8 cellular contexts compared by ENCODE assay signal in the genomic region with DNA sequence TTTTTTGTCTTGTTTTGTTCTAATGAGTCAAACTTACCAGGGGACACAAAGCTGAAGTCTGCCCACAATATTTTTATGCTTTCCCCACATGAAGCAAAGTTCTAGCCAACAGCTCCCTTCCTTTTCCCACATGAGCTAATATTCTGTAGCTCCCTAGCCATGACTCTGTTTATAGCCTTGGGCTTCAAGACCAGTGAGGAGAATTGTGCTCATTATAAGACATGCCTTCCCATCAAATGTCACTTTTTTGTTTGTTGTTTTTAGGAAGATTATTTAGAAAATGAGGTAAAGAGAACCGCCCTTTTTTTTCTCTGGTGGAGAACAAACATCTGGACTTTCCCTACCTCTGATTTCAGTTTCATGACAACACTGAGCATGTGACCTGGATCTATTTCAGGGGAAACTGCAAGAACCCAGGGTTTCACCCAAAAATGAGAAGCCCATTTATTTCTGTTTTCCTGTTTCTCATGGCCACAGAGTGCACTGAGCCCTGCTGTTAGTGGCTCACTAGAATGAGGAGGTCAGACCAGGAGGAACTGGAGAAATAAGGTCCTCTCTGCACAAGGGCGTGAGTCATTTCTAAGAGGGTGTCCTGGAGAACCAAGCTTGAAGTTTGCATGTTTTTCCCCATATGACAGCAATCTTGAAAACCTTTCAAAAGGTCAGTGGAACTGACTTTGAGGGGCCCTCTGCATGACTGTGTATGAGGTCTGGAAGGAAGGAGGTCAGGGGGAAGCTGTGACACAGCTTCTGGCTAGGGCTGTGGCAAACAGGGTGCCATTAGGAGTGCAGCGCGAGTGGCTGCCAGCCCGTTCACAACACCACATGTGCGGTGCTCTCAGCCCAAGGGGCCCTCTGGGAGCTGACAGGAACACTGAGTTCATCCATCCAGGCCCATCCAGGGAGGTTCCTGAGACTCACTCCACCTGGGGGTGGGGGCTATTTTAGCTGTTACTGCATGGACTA. TPM values are rescaled to one million over a fixed set of nuclear protein-coding genes. Genes with fewer than 3 reads are reported as not detected.
DNase-seq lines count a peak whose midpoint lies in the region; ATAC-seq, FAIRE-seq and TF ChIP-seq lines count a peak whose summit lies in the region.

No MANE protein-coding gene starts in this region.

- TF ChIP-seq POLR2A in IMR-90 (IDR thresholded peaks at IDR 0.05; ENCODE audit: low read depth, low read length) = no peak

- TF ChIP-seq RAD21 in IMR-90 (IDR thresholded peaks at IDR 0.05; ENCODE audit: low read length) = no peak

- H3K18ac ChIP-seq in IMR-90 (ENCODE audit: low read depth, low read length) = no peak overlapping the region

- H3K9me3 ChIP-seq in IMR-90 (ENCODE audit: control insufficient read depth, insufficient read depth, low read length) = no peaks in the 10 kb centered on the region
- no peaks in the 10 kb centered on the region for H3K9me3 ChIP-seq in psoas muscle

- no peak for DNase-seq in GM18507 (ENCODE audit: extremely low spot score, insufficient read length, low read depth)
- DNase-seq in IMR-90 = peak; percentile 62
- DNase-seq in coronary artery (ENCODE audit: low spot score) = peak; percentile 85
- peak; percentile 74 to 87 for DNase-seq in psoas muscle
- DNase-seq in NCI-H1092 (lab: John Stamatoyannopoulos, UW) = no peak
- DNase-seq in DMS114 treated with DMSO at 0.1 percent for 48 hours (lab: John Stamatoyannopoulos, UW; ENCODE audit: unreplicated experiment) = no peak
- DNase-seq in GOT3 (lab: John Stamatoyannopoulos, UW) = no peak

- H3K4ac ChIP-seq in IMR-90 (ENCODE audit: low read depth, low read length) = peak overlapping the region; percentile 3; the same call in 1 of the 2 replicates

- H2AFZ ChIP-seq in IMR-90 (replicated peaks; ENCODE audit: low read length, poor library complexity) = no peak overlapping the region

- H3K4me3 ChIP-seq in IMR-90 (ENCODE audit: insufficient read depth, low read depth, low read length) = no peak overlapping the region
- no peak overlapping the region for H3K4me3 ChIP-seq in coronary artery
- no peak overlapping the region for H3K4me3 ChIP-seq in psoas muscle

- no peak overlapping the region for H2BK15ac ChIP-seq in IMR-90 (ENCODE audit: low read depth, low read length)

- peaks cover 6% of the 10 kb centered on the region; the same call in 1 of the 2 replicates for H3K9me1 ChIP-seq in IMR-90 (ENCODE audit: insufficient read depth, low read length)

- no peak overlapping the region for H2BK120ac ChIP-seq in IMR-90 (ENCODE audit: low read depth, low read length)

- CTCF ChIA-PET in IMR-90 (lab: Yijun Ruan, JAX) = interaction anchor here (0.6 kb wide), 1 partner anchor 811 kb away, joined by 4 read pairs; no protein-coding TSS in a partner anchor

- no peak overlapping the region for H4K8ac ChIP-seq in IMR-90 (ENCODE audit: low read depth in 2 of 2, low read length in 2 of 2)

- H3K14ac ChIP-seq in IMR-90 (replicated peaks; ENCODE audit: low read depth, low read length) = no peak overlapping the region

- H2AK5ac ChIP-seq in IMR-90 (ENCODE audit: low read depth, low read length) = no peak overlapping the region

- FAIRE-seq in GM18507 (lab: Jason Lieb, UNC) = peak; percentile 99

- no peak overlapping the region for H2AK9ac ChIP-seq in IMR-90 (replicated peaks; ENCODE audit: low read depth, low read length, poor library complexity)

- no peak overlapping the region for H4K5ac ChIP-seq in IMR-90 (ENCODE audit: low read depth, low read length)

- no peak overlapping the region for H3K23ac ChIP-seq in IMR-90 (ENCODE audit: low read depth, low read length)

- no peak overlapping the region for H4K91ac ChIP-seq in IMR-90 (ENCODE audit: insufficient read depth, low read depth, low read length)

- H4K20me1 ChIP-seq in IMR-90 (ENCODE audit: insufficient read depth, low read length) = no peaks in the 10 kb centered on the region

- intact Hi-C loops in IMR-90 (cut with micrococcal nuclease) (loop anchor here (5.0 kb wide), 1 partner anchor 41 kb away; no protein-coding TSS in a partner anchor), psoas muscle (cut with DNase I) (no loop called here)

- ATAC-seq in GM21526 (IDR thresholded peaks at IDR 0.05; ENCODE audit: low FRiP score, unreplicated experiment) (peak; percentile 80), IMR-90 (ENCODE audit: low read depth) (peak; percentile 70), psoas muscle (peak; percentile 57 to 76 (median 72))

- in situ Hi-C loops in IMR-90 (cut with MboI; ENCODE audit: low sequenced_read_pairs) = no loop called here

- H3K4me2 ChIP-seq in IMR-90 (ENCODE audit: low read depth, low read length) = no peak overlapping the region; the same call in 1 of the 2 replicates

- BruUV-seq in IMR-90 (replicated peaks; lab: Mats Ljungman, UMichigan) = no TSS peak

- no peak overlapping the region for H3K9ac ChIP-seq in IMR-90 (ENCODE audit: low read depth, low read length)

- peaks cover 3 to 5% of the 10 kb centered on the region in 2 experiments; a peak in 3 of 4 replicates for H3K79me1 ChIP-seq in IMR-90 (ENCODE audit: low read depth in 1 of 2, low read length in 2 of 2)

- H3K27me3 ChIP-seq in IMR-90 (ENCODE audit: control insufficient read depth, insufficient read depth, low read length) (no peaks in the 10 kb centered on the region), psoas muscle (ENCODE audit: insufficient read depth in 3 of 3, low read length in 2 of 3) (peaks cover 0 to 3% (median 0%) of the 10 kb centered on the region in 3 donors)

- 17% methylated on average over 1 of the region's 6 CpGs; no CpG with 5 or more reads in 1 of the 2 experiments for WGBS in IMR-90 (ENCODE audit: extremely low coverage in 2 of 2, insufficient read length in 1 of 2), 2 experiments
- WGBS in psoas muscle, 3 donors = 29 to 50% (median 33%) methylated on average over 6 of the region's 6 CpGs

- TF ChIP-seq CTCF in IMR-90 (conservative IDR thresholded peaks at IDR 0.05; ENCODE audit: low read depth, low read length) = no peak
- no peak for TF ChIP-seq CTCF in coronary artery (IDR thresholded peaks at IDR 0.05)
- no peak for TF ChIP-seq CTCF in psoas muscle (IDR thresholded peaks at IDR 0.05)

- H3K36me3 ChIP-seq in IMR-90 (ENCODE audit: control insufficient read depth, insufficient read depth, low read length) = no peaks in the 10 kb centered on the region
- H3K36me3 ChIP-seq in psoas muscle (ENCODE audit: insufficient read depth in 1 of 2, low read depth in 1 of 2) = no peaks in the 10 kb centered on the region

- no peak overlapping the region for H3K56ac ChIP-seq in IMR-90 (ENCODE audit: extremely low read depth, insufficient read depth, low read length)

- POLR2A ChIA-PET in IMR-90 (lab: Charles Lee; ENCODE audit: unreplicated experiment) = no interaction called here

- H3K4me1 ChIP-seq in IMR-90 (ENCODE audit: control insufficient read depth, insufficient read depth, low read length) (peaks cover 14% of the 10 kb centered on the region), psoas muscle (no peaks in the 10 kb centered on the region)

- H2BK20ac ChIP-seq in IMR-90 (ENCODE audit: low read depth, low read length) = no peak overlapping the region

- H2BK5ac ChIP-seq in IMR-90 (ENCODE audit: low read depth, low read length, poor library complexity, severe bottlenecking) = peak overlapping the region; percentile 5

- peak overlapping the region; percentile 63; the same call in 1 of the 2 replicates for H3K27ac ChIP-seq in IMR-90 (ENCODE audit: insufficient read depth, low read length)
- peak overlapping the region in 1 of 2 donors; percentile 63 for H3K27ac ChIP-seq in coronary artery
- peak overlapping the region; percentile 46 for H3K27ac ChIP-seq in psoas muscle

- dilution Hi-C loops in IMR-90 (cut with HindIII; ENCODE audit: low sequenced_read_pairs, unreplicated experiment) = no loop called here

TF ChIP-seq in IMR-90, 13 proteins besides CTCF, POLR2A, EP300 and RAD21:
- no peak for TF ChIP-seq RFX5 (IDR thresholded peaks at IDR 0.05; ENCODE audit: low read depth, low read length)
- no peak for TF ChIP-seq SMC3 (IDR thresholded peaks at IDR 0.05; ENCODE audit: low read depth, low read length)
- TF ChIP-seq MAZ (IDR thresholded peaks at IDR 0.05; ENCODE audit: borderline replicate concordance, low read depth, low read length) = no peak
- no peak for TF ChIP-seq CEBPB (IDR thresholded peaks at IDR 0.05; ENCODE audit: low read depth, low read length)
- no peak for TF ChIP-seq RCOR1 (IDR thresholded peaks at IDR 0.05; ENCODE audit: insufficient replicate concordance, low read length)
- no peak for TF ChIP-seq MXI1 (IDR thresholded peaks at IDR 0.05; ENCODE audit: borderline replicate concordance, low read depth, low read length)
- TF ChIP-seq NFE2L2 (IDR thresholded peaks at IDR 0.05; ENCODE audit: low read depth, low read length) = no peak
- TF ChIP-seq BHLHE40 (IDR thresholded peaks at IDR 0.05; ENCODE audit: low read depth, low read length) = no peak
- TF ChIP-seq, protein P1, sequence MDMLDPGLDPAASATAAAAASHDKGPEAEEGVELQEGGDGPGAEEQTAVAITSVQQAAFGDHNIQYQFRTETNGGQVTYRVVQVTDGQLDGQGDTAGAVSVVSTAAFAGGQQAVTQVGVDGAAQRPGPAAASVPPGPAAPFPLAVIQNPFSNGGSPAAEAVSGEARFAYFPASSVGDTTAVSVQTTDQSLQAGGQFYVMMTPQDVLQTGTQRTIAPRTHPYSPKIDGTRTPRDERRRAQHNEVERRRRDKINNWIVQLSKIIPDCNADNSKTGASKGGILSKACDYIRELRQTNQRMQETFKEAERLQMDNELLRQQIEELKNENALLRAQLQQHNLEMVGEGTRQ (IDR thresholded peaks at IDR 0.05; ENCODE audit: low read depth, low read length) = no peak
- TF ChIP-seq FOS (IDR thresholded peaks at IDR 0.05; ENCODE audit: low read depth, low read length) = no peak
- TF ChIP-seq, protein P2, sequence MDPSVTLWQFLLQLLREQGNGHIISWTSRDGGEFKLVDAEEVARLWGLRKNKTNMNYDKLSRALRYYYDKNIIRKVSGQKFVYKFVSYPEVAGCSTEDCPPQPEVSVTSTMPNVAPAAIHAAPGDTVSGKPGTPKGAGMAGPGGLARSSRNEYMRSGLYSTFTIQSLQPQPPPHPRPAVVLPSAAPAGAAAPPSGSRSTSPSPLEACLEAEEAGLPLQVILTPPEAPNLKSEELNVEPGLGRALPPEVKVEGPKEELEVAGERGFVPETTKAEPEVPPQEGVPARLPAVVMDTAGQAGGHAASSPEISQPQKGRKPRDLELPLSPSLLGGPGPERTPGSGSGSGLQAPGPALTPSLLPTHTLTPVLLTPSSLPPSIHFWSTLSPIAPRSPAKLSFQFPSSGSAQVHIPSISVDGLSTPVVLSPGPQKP (IDR thresholded peaks at IDR 0.05; ENCODE audit: borderline replicate concordance, low read depth, low read length) = no peak
- TF ChIP-seq CHD1 (IDR thresholded peaks at IDR 0.05; ENCODE audit: low read depth, low read length) = no peak
- no peak for TF ChIP-seq MAFK (IDR thresholded peaks at IDR 0.05; ENCODE audit: low read depth, low read length)

RNA-seq across cellular contexts. Expression of a gene that starts 55.1 kb away (rescaled TPM):
- total RNA-seq in IMR-90 (2012; rRNA removed) (2.9 and 3.3 TPM in 2 replicates), psoas muscle (1 to 10 TPM; 1.6 to 2.9 (median 2.2) TPM)
- polyA plus RNA-seq in IMR-90 (2012; rRNA removed) (4.8 and 5.5 TPM in 2 replicates), psoas muscle (1 to 10 TPM; 1.6 to 9.9 (median 1.6) TPM)
- 6.2 and 11.9 TPM in 2 replicates for polyA plus RNA-seq in IMR-90 (2012; cell fraction: cytosol; rRNA removed)
- 1.9 and 6.5 TPM in 2 replicates for polyA plus RNA-seq in IMR-90 (2012; cell fraction: nucleus; rRNA removed; ENCODE audit: low replicate concordance)

Comparison
In these comparisons a context has a peak if more than half of its experiments do, and no peak if none do; other contexts are left out.
1. DNase-seq: peak in IMR-90 (single experiment), coronary artery (single experiment) and psoas muscle (2 of 2); none in GM18507 (single experiment), NCI-H1092 (single experiment), DMS114 treated with DMSO at 0.1 percent for 48 hours (single experiment) and GOT3 (single experiment).
2. Peak in every context shown above with its lines, with median percentiles within 50 percentile points of each other: ATAC-seq.